In the genomic region with DNA sequence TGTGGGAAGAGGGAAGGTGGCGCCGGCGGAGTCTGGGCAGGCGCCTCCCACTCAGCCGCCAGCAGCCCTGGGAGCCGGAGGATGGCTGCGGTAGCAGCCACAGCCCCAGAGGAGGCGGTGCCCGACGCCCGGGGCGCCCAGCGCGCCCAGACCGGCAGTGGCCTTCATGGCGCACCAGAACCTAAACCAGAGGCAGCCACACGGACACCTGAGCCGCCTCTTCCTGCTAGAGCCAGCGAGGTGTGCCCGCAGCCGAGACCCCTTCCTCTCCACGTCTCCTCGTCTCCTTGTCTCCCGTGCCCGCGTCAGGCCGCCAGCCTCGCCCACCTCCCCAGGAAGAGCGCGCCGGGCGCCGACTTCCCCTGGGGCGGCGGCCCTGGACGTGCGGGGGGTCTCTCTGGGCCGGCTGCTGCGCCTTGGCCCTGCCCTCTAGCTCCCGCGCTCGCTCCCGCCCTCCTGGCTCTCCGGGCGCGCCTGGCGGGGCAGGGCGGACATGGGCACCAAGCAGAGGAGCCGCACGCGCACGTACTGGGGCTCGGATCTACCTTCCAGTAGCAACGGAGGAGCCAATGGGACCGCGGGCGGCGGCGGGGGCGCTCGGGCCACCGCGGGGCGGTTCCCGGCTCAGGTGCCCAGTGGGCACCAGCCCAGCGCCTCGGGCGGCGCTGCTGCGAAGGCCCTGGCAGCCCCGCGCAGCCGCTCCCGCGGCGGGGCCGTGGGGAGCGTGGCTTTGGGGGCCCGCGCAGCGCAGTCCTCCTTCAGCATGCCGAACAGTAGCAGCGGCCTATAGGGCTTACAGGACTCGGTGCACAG, we compare ENCODE assay signal across 1 cellular context.
A peak's percentile ranks its signal among the peaks of the same experiment; 100 is the strongest.
TF ChIP-seq lines count a peak whose summit lies in the region.

No MANE protein-coding gene starts in this region.

TF ChIP-seq in HepG2, 621 proteins besides CTCF, POLR2A, EP300 and RAD21 (continued from another document and continues in another):
- TF ChIP-seq, protein P1, sequence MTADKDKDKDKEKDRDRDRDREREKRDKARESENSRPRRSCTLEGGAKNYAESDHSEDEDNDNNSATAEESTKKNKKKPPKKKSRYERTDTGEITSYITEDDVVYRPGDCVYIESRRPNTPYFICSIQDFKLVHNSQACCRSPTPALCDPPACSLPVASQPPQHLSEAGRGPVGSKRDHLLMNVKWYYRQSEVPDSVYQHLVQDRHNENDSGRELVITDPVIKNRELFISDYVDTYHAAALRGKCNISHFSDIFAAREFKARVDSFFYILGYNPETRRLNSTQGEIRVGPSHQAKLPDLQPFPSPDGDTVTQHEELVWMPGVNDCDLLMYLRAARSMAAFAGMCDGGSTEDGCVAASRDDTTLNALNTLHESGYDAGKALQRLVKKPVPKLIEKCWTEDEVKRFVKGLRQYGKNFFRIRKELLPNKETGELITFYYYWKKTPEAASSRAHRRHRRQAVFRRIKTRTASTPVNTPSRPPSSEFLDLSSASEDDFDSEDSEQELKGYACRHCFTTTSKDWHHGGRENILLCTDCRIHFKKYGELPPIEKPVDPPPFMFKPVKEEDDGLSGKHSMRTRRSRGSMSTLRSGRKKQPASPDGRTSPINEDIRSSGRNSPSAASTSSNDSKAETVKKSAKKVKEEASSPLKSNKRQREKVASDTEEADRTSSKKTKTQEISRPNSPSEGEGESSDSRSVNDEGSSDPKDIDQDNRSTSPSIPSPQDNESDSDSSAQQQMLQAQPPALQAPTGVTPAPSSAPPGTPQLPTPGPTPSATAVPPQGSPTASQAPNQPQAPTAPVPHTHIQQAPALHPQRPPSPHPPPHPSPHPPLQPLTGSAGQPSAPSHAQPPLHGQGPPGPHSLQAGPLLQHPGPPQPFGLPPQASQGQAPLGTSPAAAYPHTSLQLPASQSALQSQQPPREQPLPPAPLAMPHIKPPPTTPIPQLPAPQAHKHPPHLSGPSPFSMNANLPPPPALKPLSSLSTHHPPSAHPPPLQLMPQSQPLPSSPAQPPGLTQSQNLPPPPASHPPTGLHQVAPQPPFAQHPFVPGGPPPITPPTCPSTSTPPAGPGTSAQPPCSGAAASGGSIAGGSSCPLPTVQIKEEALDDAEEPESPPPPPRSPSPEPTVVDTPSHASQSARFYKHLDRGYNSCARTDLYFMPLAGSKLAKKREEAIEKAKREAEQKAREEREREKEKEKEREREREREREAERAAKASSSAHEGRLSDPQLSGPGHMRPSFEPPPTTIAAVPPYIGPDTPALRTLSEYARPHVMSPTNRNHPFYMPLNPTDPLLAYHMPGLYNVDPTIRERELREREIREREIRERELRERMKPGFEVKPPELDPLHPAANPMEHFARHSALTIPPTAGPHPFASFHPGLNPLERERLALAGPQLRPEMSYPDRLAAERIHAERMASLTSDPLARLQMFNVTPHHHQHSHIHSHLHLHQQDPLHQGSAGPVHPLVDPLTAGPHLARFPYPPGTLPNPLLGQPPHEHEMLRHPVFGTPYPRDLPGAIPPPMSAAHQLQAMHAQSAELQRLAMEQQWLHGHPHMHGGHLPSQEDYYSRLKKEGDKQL (CRISPR knock-in tag; IDR thresholded peaks at IDR 0.05; ENCODE audit: low read depth): no peak
- TF ChIP-seq ZFY (CRISPR knock-in tag; IDR thresholded peaks at IDR 0.05): peak; percentile 35; the same call in 1 of the 2 replicates
- TF ChIP-seq ZNF841 (CRISPR knock-in tag; IDR thresholded peaks at IDR 0.05; ENCODE audit: borderline replicate concordance): no peak
- no peak for TF ChIP-seq TAF15 (IDR thresholded peaks at IDR 0.05; ENCODE audit: low read depth, low read length, poor library complexity, severe bottlenecking)
- no peak for TF ChIP-seq ZNF790 (CRISPR knock-in tag; IDR thresholded peaks at IDR 0.05; ENCODE audit: borderline replicate concordance)
- 0 out of 2 replicates have a peak, but pooled peaks have one; percentile 18 for TF ChIP-seq ZNF121 (CRISPR knock-in tag; IDR thresholded peaks at IDR 0.05)
- TF ChIP-seq, protein P2, sequence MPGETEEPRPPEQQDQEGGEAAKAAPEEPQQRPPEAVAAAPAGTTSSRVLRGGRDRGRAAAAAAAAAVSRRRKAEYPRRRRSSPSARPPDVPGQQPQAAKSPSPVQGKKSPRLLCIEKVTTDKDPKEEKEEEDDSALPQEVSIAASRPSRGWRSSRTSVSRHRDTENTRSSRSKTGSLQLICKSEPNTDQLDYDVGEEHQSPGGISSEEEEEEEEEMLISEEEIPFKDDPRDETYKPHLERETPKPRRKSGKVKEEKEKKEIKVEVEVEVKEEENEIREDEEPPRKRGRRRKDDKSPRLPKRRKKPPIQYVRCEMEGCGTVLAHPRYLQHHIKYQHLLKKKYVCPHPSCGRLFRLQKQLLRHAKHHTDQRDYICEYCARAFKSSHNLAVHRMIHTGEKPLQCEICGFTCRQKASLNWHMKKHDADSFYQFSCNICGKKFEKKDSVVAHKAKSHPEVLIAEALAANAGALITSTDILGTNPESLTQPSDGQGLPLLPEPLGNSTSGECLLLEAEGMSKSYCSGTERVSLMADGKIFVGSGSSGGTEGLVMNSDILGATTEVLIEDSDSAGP (CRISPR knock-in tag; IDR thresholded peaks at IDR 0.05; ENCODE audit: borderline replicate concordance): peak; percentile 46; the same call in 1 of the 2 replicates
- TF ChIP-seq RFXAP (CRISPR knock-in tag; IDR thresholded peaks at IDR 0.05; ENCODE audit: borderline replicate concordance): no peak
- TF ChIP-seq KLF6 (CRISPR knock-in tag; IDR thresholded peaks at IDR 0.05): no peak
- no peak for TF ChIP-seq NFE2L1 (CRISPR knock-in tag; IDR thresholded peaks at IDR 0.05; ENCODE audit: borderline replicate concordance)
- no peak for TF ChIP-seq MED13 (CRISPR knock-in tag; IDR thresholded peaks at IDR 0.05)
- no peak for TF ChIP-seq ZNF644 (CRISPR knock-in tag; IDR thresholded peaks at IDR 0.05; ENCODE audit: low read depth)
- TF ChIP-seq HNRNPL (IDR thresholded peaks at IDR 0.05; ENCODE audit: low read depth, low read length): 0 out of 2 replicates have a peak, but pooled peaks have one; percentile 44
- TF ChIP-seq, protein P3, sequence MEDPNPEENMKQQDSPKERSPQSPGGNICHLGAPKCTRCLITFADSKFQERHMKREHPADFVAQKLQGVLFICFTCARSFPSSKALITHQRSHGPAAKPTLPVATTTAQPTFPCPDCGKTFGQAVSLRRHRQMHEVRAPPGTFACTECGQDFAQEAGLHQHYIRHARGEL (CRISPR knock-in tag; IDR thresholded peaks at IDR 0.05): no peak
- no peak for TF ChIP-seq ZNF337 (CRISPR knock-in tag; IDR thresholded peaks at IDR 0.05; ENCODE audit: borderline replicate concordance, low read depth)
- no peak for TF ChIP-seq NR2F2 (IDR thresholded peaks at IDR 0.05; ENCODE audit: borderline replicate concordance, low read depth)
- TF ChIP-seq ETV6 (CRISPR knock-in tag; conservative IDR thresholded peaks at IDR 0.05): no peak
- TF ChIP-seq ZKSCAN8 (CRISPR knock-in tag; IDR thresholded peaks at IDR 0.05; ENCODE audit: borderline replicate concordance): no peak
- no peak for TF ChIP-seq ZSCAN22 (CRISPR knock-in tag; IDR thresholded peaks at IDR 0.05)
- TF ChIP-seq, protein P4, sequence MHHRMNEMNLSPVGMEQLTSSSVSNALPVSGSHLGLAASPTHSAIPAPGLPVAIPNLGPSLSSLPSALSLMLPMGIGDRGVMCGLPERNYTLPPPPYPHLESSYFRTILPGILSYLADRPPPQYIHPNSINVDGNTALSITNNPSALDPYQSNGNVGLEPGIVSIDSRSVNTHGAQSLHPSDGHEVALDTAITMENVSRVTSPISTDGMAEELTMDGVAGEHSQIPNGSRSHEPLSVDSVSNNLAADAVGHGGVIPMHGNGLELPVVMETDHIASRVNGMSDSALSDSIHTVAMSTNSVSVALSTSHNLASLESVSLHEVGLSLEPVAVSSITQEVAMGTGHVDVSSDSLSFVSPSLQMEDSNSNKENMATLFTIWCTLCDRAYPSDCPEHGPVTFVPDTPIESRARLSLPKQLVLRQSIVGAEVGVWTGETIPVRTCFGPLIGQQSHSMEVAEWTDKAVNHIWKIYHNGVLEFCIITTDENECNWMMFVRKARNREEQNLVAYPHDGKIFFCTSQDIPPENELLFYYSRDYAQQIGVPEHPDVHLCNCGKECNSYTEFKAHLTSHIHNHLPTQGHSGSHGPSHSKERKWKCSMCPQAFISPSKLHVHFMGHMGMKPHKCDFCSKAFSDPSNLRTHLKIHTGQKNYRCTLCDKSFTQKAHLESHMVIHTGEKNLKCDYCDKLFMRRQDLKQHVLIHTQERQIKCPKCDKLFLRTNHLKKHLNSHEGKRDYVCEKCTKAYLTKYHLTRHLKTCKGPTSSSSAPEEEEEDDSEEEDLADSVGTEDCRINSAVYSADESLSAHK (CRISPR knock-in tag; IDR thresholded peaks at IDR 0.05; ENCODE audit: borderline replicate concordance): no peak
- TF ChIP-seq YEATS4 (CRISPR knock-in tag; IDR thresholded peaks at IDR 0.05; ENCODE audit: borderline replicate concordance): no peak; the same call in 1 of the 2 replicates
- peak; percentile 30; the same call in 1 of the 2 replicates for TF ChIP-seq GABPB1 (CRISPR knock-in tag; IDR thresholded peaks at IDR 0.05)
- TF ChIP-seq ZNF777 (CRISPR knock-in tag; IDR thresholded peaks at IDR 0.05): peak; percentile 78
- TF ChIP-seq HNRNPLL (IDR thresholded peaks at IDR 0.05; ENCODE audit: low read depth, low read length, poor library complexity, severe bottlenecking): peak; percentile 67
- TF ChIP-seq, protein P5, sequence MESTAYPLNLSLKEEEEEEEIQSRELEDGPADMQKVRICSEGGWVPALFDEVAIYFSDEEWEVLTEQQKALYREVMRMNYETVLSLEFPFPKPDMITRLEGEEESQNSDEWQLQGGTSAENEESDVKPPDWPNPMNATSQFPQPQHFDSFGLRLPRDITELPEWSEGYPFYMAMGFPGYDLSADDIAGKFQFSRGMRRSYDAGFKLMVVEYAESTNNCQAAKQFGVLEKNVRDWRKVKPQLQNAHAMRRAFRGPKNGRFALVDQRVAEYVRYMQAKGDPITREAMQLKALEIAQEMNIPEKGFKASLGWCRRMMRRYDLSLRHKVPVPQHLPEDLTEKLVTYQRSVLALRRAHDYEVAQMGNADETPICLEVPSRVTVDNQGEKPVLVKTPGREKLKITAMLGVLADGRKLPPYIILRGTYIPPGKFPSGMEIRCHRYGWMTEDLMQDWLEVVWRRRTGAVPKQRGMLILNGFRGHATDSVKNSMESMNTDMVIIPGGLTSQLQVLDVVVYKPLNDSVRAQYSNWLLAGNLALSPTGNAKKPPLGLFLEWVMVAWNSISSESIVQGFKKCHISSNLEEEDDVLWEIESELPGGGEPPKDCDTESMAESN (CRISPR knock-in tag; conservative IDR thresholded peaks at IDR 0.05): no peak
- TF ChIP-seq, protein P6, sequence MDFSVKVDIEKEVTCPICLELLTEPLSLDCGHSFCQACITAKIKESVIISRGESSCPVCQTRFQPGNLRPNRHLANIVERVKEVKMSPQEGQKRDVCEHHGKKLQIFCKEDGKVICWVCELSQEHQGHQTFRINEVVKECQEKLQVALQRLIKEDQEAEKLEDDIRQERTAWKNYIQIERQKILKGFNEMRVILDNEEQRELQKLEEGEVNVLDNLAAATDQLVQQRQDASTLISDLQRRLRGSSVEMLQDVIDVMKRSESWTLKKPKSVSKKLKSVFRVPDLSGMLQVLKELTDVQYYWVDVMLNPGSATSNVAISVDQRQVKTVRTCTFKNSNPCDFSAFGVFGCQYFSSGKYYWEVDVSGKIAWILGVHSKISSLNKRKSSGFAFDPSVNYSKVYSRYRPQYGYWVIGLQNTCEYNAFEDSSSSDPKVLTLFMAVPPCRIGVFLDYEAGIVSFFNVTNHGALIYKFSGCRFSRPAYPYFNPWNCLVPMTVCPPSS (IDR thresholded peaks at IDR 0.05): no peak
- no peak for TF ChIP-seq DPF2 (CRISPR knock-in tag; IDR thresholded peaks at IDR 0.05; ENCODE audit: borderline replicate concordance, low read depth)
- no peak for TF ChIP-seq ZBTB38 (CRISPR knock-in tag; IDR thresholded peaks at IDR 0.05)
- TF ChIP-seq HOXD1 (CRISPR knock-in tag; IDR thresholded peaks at IDR 0.05): 0 out of 2 replicates have a peak, but pooled peaks have one; percentile 25
- TF ChIP-seq SATB2 (CRISPR knock-in tag; IDR thresholded peaks at IDR 0.05): no peak
- peak; percentile 56; the same call in 1 of the 2 replicates for TF ChIP-seq ZBTB8A (CRISPR knock-in tag; IDR thresholded peaks at IDR 0.05; ENCODE audit: borderline replicate concordance, low read depth)
- no peak for TF ChIP-seq ZNF607 (CRISPR knock-in tag; IDR thresholded peaks at IDR 0.05; ENCODE audit: borderline replicate concordance)
- TF ChIP-seq, protein P7, sequence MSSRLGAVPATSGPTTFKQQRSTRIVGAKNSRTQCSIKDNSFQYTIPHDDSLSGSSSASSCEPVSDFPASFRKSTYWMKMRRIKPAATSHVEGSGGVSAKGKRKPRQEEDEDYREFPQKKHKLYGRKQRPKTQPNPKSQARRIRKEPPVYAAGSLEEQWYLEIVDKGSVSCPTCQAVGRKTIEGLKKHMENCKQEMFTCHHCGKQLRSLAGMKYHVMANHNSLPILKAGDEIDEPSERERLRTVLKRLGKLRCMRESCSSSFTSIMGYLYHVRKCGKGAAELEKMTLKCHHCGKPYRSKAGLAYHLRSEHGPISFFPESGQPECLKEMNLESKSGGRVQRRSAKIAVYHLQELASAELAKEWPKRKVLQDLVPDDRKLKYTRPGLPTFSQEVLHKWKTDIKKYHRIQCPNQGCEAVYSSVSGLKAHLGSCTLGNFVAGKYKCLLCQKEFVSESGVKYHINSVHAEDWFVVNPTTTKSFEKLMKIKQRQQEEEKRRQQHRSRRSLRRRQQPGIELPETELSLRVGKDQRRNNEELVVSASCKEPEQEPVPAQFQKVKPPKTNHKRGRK (CRISPR knock-in tag; IDR thresholded peaks at IDR 0.05): no peak
- no peak for TF ChIP-seq ATF1 (CRISPR knock-in tag; IDR thresholded peaks at IDR 0.05)
- TF ChIP-seq, protein P8, sequence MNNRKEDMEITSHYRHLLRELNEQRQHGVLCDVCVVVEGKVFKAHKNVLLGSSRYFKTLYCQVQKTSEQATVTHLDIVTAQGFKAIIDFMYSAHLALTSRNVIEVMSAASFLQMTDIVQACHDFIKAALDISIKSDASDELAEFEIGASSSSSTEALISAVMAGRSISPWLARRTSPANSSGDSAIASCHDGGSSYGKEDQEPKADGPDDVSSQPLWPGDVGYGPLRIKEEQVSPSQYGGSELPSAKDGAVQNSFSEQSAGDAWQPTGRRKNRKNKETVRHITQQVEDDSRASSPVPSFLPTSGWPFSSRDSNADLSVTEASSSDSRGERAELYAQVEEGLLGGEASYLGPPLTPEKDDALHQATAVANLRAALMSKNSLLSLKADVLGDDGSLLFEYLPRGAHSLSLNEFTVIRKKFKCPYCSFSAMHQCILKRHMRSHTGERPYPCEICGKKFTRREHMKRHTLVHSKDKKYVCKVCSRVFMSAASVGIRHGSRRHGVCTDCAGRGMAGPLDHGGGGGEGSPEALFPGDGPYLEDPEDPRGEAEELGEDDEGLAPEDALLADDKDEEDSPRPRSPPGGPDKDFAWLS (CRISPR knock-in tag; IDR thresholded peaks at IDR 0.05; ENCODE audit: borderline replicate concordance): no peak
